In genomic region chr2:25279091-25279651, GRCh38 we compare ENCODE assay signal across 8 cellular contexts.
DNase-seq lines count a peak whose midpoint lies in the region; ATAC-seq and TF ChIP-seq lines count a peak whose summit lies in the region.

No MANE protein-coding gene starts in this region.

- H3K27me3 Mint-ChIP-seq in T-helper 1 cell treated with Interleukin-12 subunit alpha and Interleukin-12 subunit beta and Interleukin-4 antibody, amounts not matched to agents 30 μg/mL and 1 μg/mL, for 36 hours (ENCODE audit: low read depth) = no peaks in the 10 kb centered on the region
- no peaks in the 10 kb centered on the region for H3K27me3 Mint-ChIP-seq in naive thymus-derived CD4-positive, alpha-beta T cell
- H3K27me3 Mint-ChIP-seq in neural progenitor cell (ENCODE audit: insufficient read depth, low read depth) (peaks cover 14% of the 10 kb centered on the region), endodermal cell (ENCODE audit: insufficient read depth) (no peaks in the 10 kb centered on the region)

- no peak for TF ChIP-seq CTCF in neural progenitor cell (IDR thresholded peaks at IDR 0.05)
- no peak for TF ChIP-seq CTCF in endodermal cell (conservative IDR thresholded peaks at IDR 0.05)

- no peak overlapping the region for H3K4me3 ChIP-seq in naive thymus-derived CD4-positive, alpha-beta T cell (ENCODE audit: low read length)
- no peak overlapping the region for H3K4me3 ChIP-seq in neural progenitor cell
- H3K4me3 ChIP-seq in endodermal cell (ENCODE audit: low read length) = no peak overlapping the region

- no peaks in the 10 kb centered on the region for H3K79me2 ChIP-seq in neural progenitor cell (ENCODE audit: low read depth)

- no peaks in the 10 kb centered on the region for H4K20me1 ChIP-seq in neural progenitor cell (ENCODE audit: low read depth)

- CTCF ChIA-PET in naive thymus-derived CD4-positive, alpha-beta T cell (lab: Charles Lee) = interaction anchor here (1.7 to 2.4 kb wide), 2 partner anchors 16 to 27 kb away, joined by 5 to 13 read pairs; no protein-coding TSS in a partner anchor

- H3F3A ChIP-seq in neural progenitor cell (ENCODE audit: low read depth) = peaks cover 21% of the 10 kb centered on the region

- no peaks in the 10 kb centered on the region for H3K9me3 ChIP-seq in naive thymus-derived CD4-positive, alpha-beta T cell (ENCODE audit: control insufficient read depth in 2 of 3, low read length in 3 of 3)
- no peaks in the 10 kb centered on the region for H3K9me3 ChIP-seq in neural progenitor cell (ENCODE audit: low read depth)
- no peaks in the 10 kb centered on the region for H3K9me3 ChIP-seq in endodermal cell (ENCODE audit: control insufficient read depth, low read length)

- H3K27me3 ChIP-seq in naive thymus-derived CD4-positive, alpha-beta T cell (ENCODE audit: control insufficient read depth in 2 of 2, insufficient read depth in 2 of 2, low read length in 2 of 2) = no peaks in the 10 kb centered on the region
- H3K27me3 ChIP-seq in neural progenitor cell = peaks cover 10% of the 10 kb centered on the region
- no peaks in the 10 kb centered on the region for H3K27me3 ChIP-seq in endodermal cell (ENCODE audit: control insufficient read depth, insufficient read depth, low read length, poor library complexity, severe bottlenecking)

- no peaks in the 10 kb centered on the region for H3K9me3 Mint-ChIP-seq in T-helper 1 cell treated with Interleukin-12 subunit alpha and Interleukin-12 subunit beta and Interleukin-4 antibody, amounts not matched to agents 30 μg/mL and 1 μg/mL, for 36 hours
- peaks cover 0 to 2% (median 0%) of the 10 kb centered on the region in 11 donors for H3K9me3 Mint-ChIP-seq in naive thymus-derived CD4-positive, alpha-beta T cell
- H3K9me3 Mint-ChIP-seq in neural progenitor cell (no peaks in the 10 kb centered on the region), endodermal cell (no peaks in the 10 kb centered on the region)

- intact Hi-C loops in naive thymus-derived CD4-positive, alpha-beta T cell (cut with micrococcal nuclease) = loop anchor here (1.0 to 10.0 kb wide), 3 partner anchors 16 to 243 kb away; partner anchors contain the start of gene EFR3B (in 1 of the 2)

- peak overlapping the region; percentile 70 for H3K27ac Mint-ChIP-seq in T-helper 1 cell treated with Interleukin-12 subunit alpha and Interleukin-12 subunit beta and Interleukin-4 antibody, amounts not matched to agents 30 μg/mL and 1 μg/mL, for 36 hours
- peak overlapping the region; percentile 88 to 99 (median 97) for H3K27ac Mint-ChIP-seq in naive thymus-derived CD4-positive, alpha-beta T cell
- no peak overlapping the region for H3K27ac Mint-ChIP-seq in neural progenitor cell
- H3K27ac Mint-ChIP-seq in endodermal cell = no peak overlapping the region

- H3K9ac ChIP-seq in neural progenitor cell (no peak overlapping the region), endodermal cell (ENCODE audit: extremely low read depth, low read length, poor library complexity, severe bottlenecking) (no peak overlapping the region)

- 95% methylated on average over 10 to 12 of the region's 12 CpGs for WGBS in endodermal cell (ENCODE audit: insufficient coverage in 1 of 2, insufficient read length in 1 of 2), 2 experiments

- no peak overlapping the region for H2AFZ ChIP-seq in neural progenitor cell (replicated peaks)

- POLR2A ChIA-PET in naive thymus-derived CD4-positive, alpha-beta T cell (lab: Charles Lee) = interaction anchor here (1.2 to 8.8 kb wide), 8 partner anchors 11 to 116 kb away, joined by 3 to 287 read pairs (median 20); partner anchors contain the start of gene DNMT3A

- H3K4me1 ChIP-seq in naive thymus-derived CD4-positive, alpha-beta T cell (ENCODE audit: control insufficient read depth in 2 of 2, insufficient read depth in 2 of 2, low read length in 2 of 2) = peaks cover 43 to 77% of the 10 kb centered on the region in 2 donors
- H3K4me1 ChIP-seq in neural progenitor cell = peaks cover 20% of the 10 kb centered on the region
- H3K4me1 ChIP-seq in endodermal cell (ENCODE audit: control insufficient read depth, insufficient read depth, low read length) = no peaks in the 10 kb centered on the region

- H3K4me2 ChIP-seq in neural progenitor cell = no peak overlapping the region

- peaks cover 26% of the 10 kb centered on the region for H3K36me3 Mint-ChIP-seq in T-helper 1 cell treated with Interleukin-12 subunit alpha and Interleukin-12 subunit beta and Interleukin-4 antibody, amounts not matched to agents 30 μg/mL and 1 μg/mL, for 36 hours (ENCODE audit: low read depth)
- H3K36me3 Mint-ChIP-seq in naive thymus-derived CD4-positive, alpha-beta T cell = peaks cover 0 to 18% (median 12%) of the 10 kb centered on the region in 5 donors
- peaks cover 9% of the 10 kb centered on the region for H3K36me3 Mint-ChIP-seq in neural progenitor cell
- H3K36me3 Mint-ChIP-seq in endodermal cell (ENCODE audit: low read depth) = no peaks in the 10 kb centered on the region

- DNase-seq in T-helper 1 cell (no peak), NCI-H446 (lab: John Stamatoyannopoulos, UW) (peak; percentile 23 to 28), neural progenitor cell (ENCODE audit: low spot score) (no peak), endodermal cell (no peak)
- DNase-seq in naive thymus-derived CD4-positive, alpha-beta T cell = no peak

- H3K4me3 Mint-ChIP-seq in T-helper 1 cell treated with Interleukin-12 subunit alpha and Interleukin-12 subunit beta and Interleukin-4 antibody, amounts not matched to agents 30 μg/mL and 1 μg/mL, for 36 hours = peak overlapping the region; percentile 51
- H3K4me3 Mint-ChIP-seq in naive thymus-derived CD4-positive, alpha-beta T cell = peak overlapping the region; percentile 66 to 82 (median 76)
- H3K4me3 Mint-ChIP-seq in neural progenitor cell (no peak overlapping the region), endodermal cell (no peak overlapping the region)

- H3K27ac ChIP-seq in cingulate gyrus (ENCODE audit: low read depth, low read length) (peak overlapping the region; percentile 79), neural progenitor cell (no peak overlapping the region), endodermal cell (ENCODE audit: low read depth, low read length) (no peak overlapping the region)
- H3K27ac ChIP-seq in naive thymus-derived CD4-positive, alpha-beta T cell (ENCODE audit: low read depth, low read length) = peak overlapping the region; percentile 92

- ATAC-seq in HG02678 (IDR thresholded peaks at IDR 0.05; ENCODE audit: unreplicated experiment) = peak; percentile 74
- peak; percentile 75 for ATAC-seq in naive thymus-derived CD4-positive, alpha-beta T cell

- peaks cover 43% of the 10 kb centered on the region for H3K4me1 Mint-ChIP-seq in T-helper 1 cell treated with Interleukin-12 subunit alpha and Interleukin-12 subunit beta and Interleukin-4 antibody, amounts not matched to agents 30 μg/mL and 1 μg/mL, for 36 hours (ENCODE audit: low read depth)
- H3K4me1 Mint-ChIP-seq in naive thymus-derived CD4-positive, alpha-beta T cell = peaks cover 44 to 86% (median 73%) of the 10 kb centered on the region in 7 donors
- H3K4me1 Mint-ChIP-seq in neural progenitor cell (peaks cover 42% of the 10 kb centered on the region), endodermal cell (peaks cover 12% of the 10 kb centered on the region)

- peaks cover 0 to 24% (median 0%) of the 10 kb centered on the region in 3 experiments for H3K36me3 ChIP-seq in naive thymus-derived CD4-positive, alpha-beta T cell (ENCODE audit: control insufficient read depth in 2 of 3, insufficient read depth in 3 of 3, low read length in 3 of 3)
- H3K36me3 ChIP-seq in neural progenitor cell = no peaks in the 10 kb centered on the region
- H3K36me3 ChIP-seq in endodermal cell (ENCODE audit: control insufficient read depth, insufficient read depth, low read length) = no peaks in the 10 kb centered on the region

Comparison
In these comparisons a context has a peak if more than half of its experiments do, and no peak if none do; other contexts are left out.
1. H3K27ac Mint-ChIP-seq: peak in T-helper 1 cell treated with Interleukin-12 subunit alpha and Interleukin-12 subunit beta and Interleukin-4 antibody, amounts not matched to agents 30 μg/mL and 1 μg/mL, for 36 hours (single experiment) and naive thymus-derived CD4-positive, alpha-beta T cell (9 of 9); none in neural progenitor cell (single experiment) and endodermal cell (single experiment).
2. H3K4me3 Mint-ChIP-seq: peak in T-helper 1 cell treated with Interleukin-12 subunit alpha and Interleukin-12 subunit beta and Interleukin-4 antibody, amounts not matched to agents 30 μg/mL and 1 μg/mL, for 36 hours (single experiment) and naive thymus-derived CD4-positive, alpha-beta T cell (10 of 10); none in neural progenitor cell (single experiment) and endodermal cell (single experiment).
3. DNase-seq: peak in NCI-H446 (2 of 2); none in T-helper 1 cell (0 of 5), naive thymus-derived CD4-positive, alpha-beta T cell (0 of 9), neural progenitor cell (single experiment) and endodermal cell (single experiment).
4. H3K27ac ChIP-seq: peak in cingulate gyrus (single experiment) and naive thymus-derived CD4-positive, alpha-beta T cell (single experiment); none in neural progenitor cell (single experiment) and endodermal cell (single experiment).